In genomic region chr18:74665905-74666304, GRCh38 we compare ENCODE assay signal across 31 cellular contexts.
"Had no signal": no experiment of that assay in that cellular context is flagged by ENCODE, and none has a peak within 500 bp of the region (broad histone marks: within the 10 kb centered on the region; RNA-seq: fewer than 3 reads in every experiment).

No MANE protein-coding gene starts in this region.

- H3K4me1 Mint-ChIP-seq: activated CD4-positive, alpha-beta T cell treated with anti-CD3 and anti-CD28 coated beads, Interleukin-2, amount 10 ng/mL, durations not matched to agents 24 days and 14 days; activated naive CD8-positive, alpha-beta T cell treated with anti-CD3 and anti-CD28 coated beads for 36 hours; activated T-helper 17 cell treated with anti-CD3 and anti-CD28 coated beads, Interleukin-2, amount 50 U/mL, for 72 hours had no signal

- H3K27me3 ChIP-seq: MG63 had no signal

- H3K9me3 Mint-ChIP-seq: activated CD4-positive, alpha-beta T cell treated with anti-CD3 and anti-CD28 coated beads, Interleukin-2, amount 10 ng/mL, durations not matched to agents 24 days and 14 days; activated CD8-positive, alpha-beta T cell treated with anti-CD3 and anti-CD28 coated beads for 36 hours; activated naive CD8-positive, alpha-beta T cell treated with anti-CD3 and anti-CD28 coated beads for 36 hours; activated T-cell treated with anti-CD3 and anti-CD28 coated beads, Interleukin-2, amount 50 U/mL, for 72 hours; activated T-helper 17 cell treated with anti-CD3 and anti-CD28 coated beads, Interleukin-2, amount 50 U/mL, for 72 hours had no signal

- H3K9me3 ChIP-seq: MG63 had no signal

- H3K27me3 Mint-ChIP-seq: activated CD4-positive, alpha-beta T cell treated with anti-CD3 and anti-CD28 coated beads, Interleukin-2, amount 10 ng/mL, durations not matched to agents 24 days and 14 days; activated CD8-positive, alpha-beta T cell treated with anti-CD3 and anti-CD28 coated beads for 36 hours; activated naive CD8-positive, alpha-beta T cell treated with anti-CD3 and anti-CD28 coated beads for 36 hours; activated T-helper 17 cell treated with anti-CD3 and anti-CD28 coated beads, Interleukin-2, amount 50 U/mL, for 72 hours had no signal

- FAIRE-seq: RCC 7860 had no signal

- DNase-seq: activated CD4-positive, alpha-beta T cell treated with anti-CD3 and anti-CD28 coated beads, Interleukin-2, amount 10 ng/mL, durations not matched to agents 24 days and 14 days; activated CD4-positive, alpha-beta T cell treated with anti-CD3 and anti-CD28 coated beads, Interleukin-2, amount 50 U/mL, for 4 hours; activated CD8-positive, alpha-beta T cell treated with anti-CD3 and anti-CD28 coated beads for 36 hours; activated effector memory CD4-positive, alpha-beta T cell treated with anti-CD3 and anti-CD28 coated beads, Interleukin-2, amount 50 U/mL, for 16 hours; activated naive CD4-positive, alpha-beta T cell; activated naive CD4-positive, alpha-beta T cell treated with anti-CD3 and anti-CD28 coated beads, Interleukin-2, amount 50 U/mL, for 16 hours; activated naive CD8-positive, alpha-beta T cell treated with anti-CD3 and anti-CD28 coated beads for 36 hours; activated T-cell treated with anti-CD3 and anti-CD28 coated beads, Interleukin-2, amount 50 U/mL, for 1 hour; activated T-cell treated with anti-CD3 and anti-CD28 coated beads, Interleukin-2, amount 50 U/mL, for 72 hours; amniotic stem cell; aorta; Kasumi-1; KG1; MG63; NCI-H1048; NCI-H1105 treated with DMSO at 0.1 percent for 48 hours; NCI-H1436 treated with DMSO at 0.1 percent for 48 hours; NCI-H1694 treated with DMSO at 0.1 percent for 48 hours; NCI-H2029; NCI-H510A; NCI-H526; NCI-H748 treated with DMSO at 0.1 percent for 48 hours; NK-92 treated with Interleukin-12 subunit alpha and Interleukin-12 subunit beta, amount 100 ng/mL, for 24 hours; PC-9; SIG-M5; T1000; WERI-Rb-1 had no signal

- H3K4me3 ChIP-seq: MG63, PC-9 had no signal

- H3K4me3 Mint-ChIP-seq: activated CD4-positive, alpha-beta T cell treated with anti-CD3 and anti-CD28 coated beads, Interleukin-2, amount 10 ng/mL, durations not matched to agents 24 days and 14 days; activated CD8-positive, alpha-beta T cell treated with anti-CD3 and anti-CD28 coated beads for 36 hours; activated naive CD8-positive, alpha-beta T cell treated with anti-CD3 and anti-CD28 coated beads for 36 hours; activated T-cell treated with anti-CD3 and anti-CD28 coated beads, Interleukin-2, amount 50 U/mL, for 72 hours; activated T-helper 17 cell treated with anti-CD3 and anti-CD28 coated beads, Interleukin-2, amount 50 U/mL, for 72 hours had no signal

- H3K27ac ChIP-seq: PC-9, RWPE1, WERI-Rb-1 had no signal

- H3K36me3 ChIP-seq: MG63, WERI-Rb-1 had no signal

- ATAC-seq: activated CD8-positive, alpha-beta T cell treated with anti-CD3 and anti-CD28 coated beads for 36 hours; activated T-cell treated with anti-CD3 and anti-CD28 coated beads, Interleukin-2, amount 50 U/mL, for 72 hours; activated T-helper 17 cell treated with anti-CD3 and anti-CD28 coated beads, Interleukin-2, amount 50 U/mL, for 72 hours; Right ventricle myocardium inferior had no signal

- H3K4me2 ChIP-seq: PC-9 had no signal

- H2AFZ ChIP-seq: PC-9 had no signal

- H3K27ac Mint-ChIP-seq: activated CD4-positive, alpha-beta T cell treated with anti-CD3 and anti-CD28 coated beads, Interleukin-2, amount 10 ng/mL, durations not matched to agents 24 days and 14 days; activated CD8-positive, alpha-beta T cell treated with anti-CD3 and anti-CD28 coated beads for 36 hours; activated naive CD8-positive, alpha-beta T cell treated with anti-CD3 and anti-CD28 coated beads for 36 hours; activated T-cell treated with anti-CD3 and anti-CD28 coated beads, Interleukin-2, amount 50 U/mL, for 72 hours; activated T-helper 17 cell treated with anti-CD3 and anti-CD28 coated beads, Interleukin-2, amount 50 U/mL, for 72 hours had no signal
